ENCODE assay signal across 8 cellular contexts in the genomic region with DNA sequence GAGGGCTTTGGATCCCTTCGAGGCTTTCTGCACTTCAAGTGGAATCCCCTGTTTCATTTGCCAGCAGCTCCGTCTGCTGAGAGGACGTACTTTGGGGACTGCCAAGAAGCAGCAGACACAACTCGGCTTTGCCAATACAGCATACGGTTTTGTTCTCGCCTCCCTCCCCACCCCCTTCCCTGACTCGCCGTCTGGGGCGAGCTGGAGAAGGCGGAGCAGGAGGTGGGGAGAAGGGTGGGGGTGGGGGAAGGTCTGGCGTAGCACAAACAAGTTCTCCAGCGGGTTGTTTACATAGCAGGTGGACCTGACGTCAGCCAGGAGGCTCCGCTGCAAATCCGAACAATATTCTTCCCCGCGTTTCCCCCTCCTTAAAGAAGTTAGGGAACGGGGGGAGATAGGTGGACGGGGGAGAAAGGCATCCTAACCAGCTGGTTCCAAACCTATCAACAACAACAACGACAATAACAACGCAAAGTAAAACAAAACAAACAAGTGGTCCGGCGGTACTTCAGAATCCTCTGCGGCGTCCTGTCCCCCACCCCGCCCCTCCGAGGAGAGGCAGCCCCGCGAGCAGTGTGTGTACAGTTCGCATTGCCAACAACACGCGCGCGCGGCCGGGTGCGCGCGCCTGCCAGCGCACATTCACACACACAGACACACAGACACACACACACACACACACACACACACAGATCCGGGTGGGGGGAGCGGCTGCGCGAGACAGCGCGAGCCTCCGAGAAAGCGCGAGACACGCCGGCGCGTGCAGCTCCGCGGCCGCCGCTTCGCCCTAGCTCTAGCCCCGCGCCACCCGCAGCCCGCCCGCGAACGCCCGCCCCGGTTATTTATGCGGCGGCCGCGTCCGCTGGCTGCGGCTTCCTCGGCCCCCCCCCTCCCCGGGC.
DNase-seq lines count a peak whose midpoint lies in the region; ATAC-seq and TF ChIP-seq lines count a peak whose summit lies in the region.

No MANE protein-coding gene starts in this region.

- H3K36me3 ChIP-seq in tibial artery, result no peaks in the 10 kb centered on the region

- H3K27me3 ChIP-seq in tibial artery, result peaks cover 0 to 11% of the 10 kb centered on the region in 2 donors

- H3K9me3 ChIP-seq in tibial artery, result no peaks in the 10 kb centered on the region

- intact Hi-C loops in tibial artery (cut with DNase I; ENCODE audit: low total_unique reads), result no loop called here

- ATAC-seq in GM21526 (IDR thresholded peaks at IDR 0.05; ENCODE audit: low FRiP score, unreplicated experiment) (peak; percentile 35), HG03095 (IDR thresholded peaks at IDR 0.05; ENCODE audit: unreplicated experiment) (no peak)

- H3K4me3 ChIP-seq in WI38 (ENCODE audit: low read depth, low read length) (peak overlapping the region; percentile 66), epithelial cell of proximal tubule (ENCODE audit: low read depth, low read length) (peak overlapping the region; percentile 76), tibial artery (peak overlapping the region; percentile 69 to 86)

- TF ChIP-seq CTCF in WI38 (IDR thresholded peaks at IDR 0.05; ENCODE audit: low read depth, low read length) (no peak), epithelial cell of proximal tubule (conservative IDR thresholded peaks at IDR 0.05; ENCODE audit: low read depth, low read length) (no peak), tibial artery (IDR thresholded peaks at IDR 0.05) (no peak)

- H3K4me1 ChIP-seq in tibial artery, result peaks cover 0 to 49% (median 18%) of the 10 kb centered on the region in 4 donors

- H3K27ac ChIP-seq in tibial artery, result peak overlapping the region; percentile 78 to 91

- DNase-seq in COR-L47 (lab: John Stamatoyannopoulos, UW) (peak; percentile 95), NCI-H2029 (lab: John Stamatoyannopoulos, UW) (peak; percentile 96), epithelial cell of proximal tubule (ENCODE audit: low read depth) (peak; percentile 66), midbrain (lab: John Stamatoyannopoulos, UW) (peak; percentile 69), tibial artery (peak; percentile 78 to 87)
